8 cellular contexts compared by ENCODE assay signal in the genomic region with DNA sequence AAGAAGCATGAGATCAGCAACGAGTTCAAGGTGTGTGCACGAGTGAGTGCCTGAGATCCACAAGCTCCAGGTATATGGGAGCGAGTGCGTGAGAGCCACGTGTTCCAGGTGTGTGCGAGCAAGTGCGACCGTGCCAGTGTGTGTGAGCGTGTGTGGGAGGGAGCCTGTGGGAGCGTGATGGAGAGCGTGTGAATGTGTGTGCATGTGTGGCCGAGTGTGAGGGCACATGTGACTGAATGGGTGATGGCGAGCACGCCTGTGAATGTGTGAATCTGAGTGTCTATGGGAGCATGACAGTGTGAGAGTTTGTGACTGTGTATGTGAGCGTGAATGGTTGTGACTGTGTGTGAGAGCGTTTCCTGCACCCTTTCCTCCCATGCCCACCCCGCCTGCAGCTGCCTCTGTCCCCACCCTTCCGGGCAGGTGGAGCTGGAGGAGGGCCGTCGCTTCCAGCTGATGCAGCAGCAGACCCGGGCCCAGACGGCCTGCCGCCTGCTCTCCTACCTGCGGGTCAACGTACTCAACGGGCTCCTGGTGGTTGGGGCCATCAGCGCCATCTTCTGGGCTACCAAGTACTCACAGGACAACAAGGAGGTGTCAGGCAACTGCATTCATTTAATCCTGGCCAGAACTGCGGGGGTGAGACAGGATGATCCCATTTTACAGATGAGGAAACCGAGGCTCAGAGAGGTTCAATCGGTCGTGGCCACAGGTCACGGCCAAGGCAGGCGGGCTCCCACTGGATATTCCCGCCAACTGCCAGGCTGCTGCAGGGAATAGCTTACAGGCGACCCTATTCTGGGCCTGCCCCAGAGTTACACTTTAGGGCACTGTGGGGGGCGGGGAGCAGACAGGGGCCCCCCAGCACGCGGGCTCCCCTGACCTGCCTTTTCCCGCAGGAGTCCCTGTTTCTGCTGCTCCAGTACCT. TPM values are rescaled to one million over a fixed set of nuclear protein-coding genes. Genes with fewer than 3 reads are reported as not detected.
DNase-seq lines count a peak whose midpoint lies in the region; ATAC-seq, FAIRE-seq and TF ChIP-seq lines count a peak whose summit lies in the region.

No MANE protein-coding gene starts in this region.

- no peak overlapping the region for H3K4me3 Mint-ChIP-seq in dendritic cell treated with granulocyte-macrophage colony-stimulating factor and Interleukin-4, amounts not matched to agents 40 ng/mL and 50 ng/mL, for 4 days
- peak overlapping the region; percentile 86 for H3K4me3 Mint-ChIP-seq in natural killer cell treated with Interleukin-12 subunit alpha and Interleukin-12 subunit beta and Interleukin-15 and Interleukin-18, amount 100 ng/mL, for 72 hours

- peaks cover 3% of the 10 kb centered on the region for H3K27me3 Mint-ChIP-seq in dendritic cell treated with granulocyte-macrophage colony-stimulating factor and Interleukin-4, amounts not matched to agents 40 ng/mL and 50 ng/mL, for 4 days
- no peaks in the 10 kb centered on the region for H3K27me3 Mint-ChIP-seq in natural killer cell treated with Interleukin-12 subunit alpha and Interleukin-12 subunit beta and Interleukin-15 and Interleukin-18, amount 100 ng/mL, for 72 hours

- peak; percentile 81 for FAIRE-seq in GM12892 (lab: Jason Lieb, UNC)

- peak; percentile 25; the same call in 1 of the 2 replicates for TF ChIP-seq POLR2A in GM12892 (IDR thresholded peaks at IDR 0.05; ENCODE audit: low read depth, low read length)

- DNase-seq in GM12892 (ENCODE audit: insufficient read length) = no peak
- peak; percentile 25 for DNase-seq in NCI-H2196 treated with DMSO at 0.1 percent for 48 hours (lab: John Stamatoyannopoulos, UW; ENCODE audit: unreplicated experiment)
- DNase-seq in activated CD4-positive, alpha-beta T cell treated with anti-CD3 and anti-CD28 coated beads for 4 hours = peak; percentile 76
- peak; percentile 79 for DNase-seq in natural killer cell treated with Interleukin-12 subunit alpha and Interleukin-12 subunit beta and Interleukin-15 and Interleukin-18, amount 100 ng/mL, for 72 hours (ENCODE audit: low spot score)
- no peak for DNase-seq in GM19240 (ENCODE audit: insufficient read length, low spot score)

- intact Hi-C loops in dendritic cell treated with granulocyte-macrophage colony-stimulating factor and Interleukin-4, amounts not matched to agents 40 ng/mL and 50 ng/mL, for 4 days (cut with micrococcal nuclease) = loop anchor here (5.0 kb wide), 1 partner anchor 38 kb away; no protein-coding TSS in a partner anchor

- peak; percentile 26 to 31 for ATAC-seq in natural killer cell treated with Interleukin-12 subunit alpha and Interleukin-12 subunit beta and Interleukin-15 and Interleukin-18, amount 100 ng/mL, for 72 hours
- no peak for ATAC-seq in HG02623 (IDR thresholded peaks at IDR 0.05; ENCODE audit: unreplicated experiment)
- ATAC-seq in HG02759 (IDR thresholded peaks at IDR 0.05; ENCODE audit: unreplicated experiment) = no peak

- peaks cover 87% of the 10 kb centered on the region for H3K4me1 Mint-ChIP-seq in dendritic cell treated with granulocyte-macrophage colony-stimulating factor and Interleukin-4, amounts not matched to agents 40 ng/mL and 50 ng/mL, for 4 days (ENCODE audit: low read depth)
- peaks cover 47 to 62% of the 10 kb centered on the region in 2 donors for H3K4me1 Mint-ChIP-seq in natural killer cell treated with Interleukin-12 subunit alpha and Interleukin-12 subunit beta and Interleukin-15 and Interleukin-18, amount 100 ng/mL, for 72 hours (ENCODE audit: low read depth in 2 of 2)

- H3K27ac Mint-ChIP-seq in dendritic cell treated with granulocyte-macrophage colony-stimulating factor and Interleukin-4, amounts not matched to agents 40 ng/mL and 50 ng/mL, for 4 days = peak overlapping the region; percentile 80
- H3K27ac Mint-ChIP-seq in natural killer cell treated with Interleukin-12 subunit alpha and Interleukin-12 subunit beta and Interleukin-15 and Interleukin-18, amount 100 ng/mL, for 72 hours = peak overlapping the region; percentile 20 to 72

- H3K9me3 Mint-ChIP-seq in dendritic cell treated with granulocyte-macrophage colony-stimulating factor and Interleukin-4, amounts not matched to agents 40 ng/mL and 50 ng/mL, for 4 days = no peaks in the 10 kb centered on the region
- no peaks in the 10 kb centered on the region for H3K9me3 Mint-ChIP-seq in natural killer cell treated with Interleukin-12 subunit alpha and Interleukin-12 subunit beta and Interleukin-15 and Interleukin-18, amount 100 ng/mL, for 72 hours

- peaks cover 72% of the 10 kb centered on the region for H3K36me3 Mint-ChIP-seq in dendritic cell treated with granulocyte-macrophage colony-stimulating factor and Interleukin-4, amounts not matched to agents 40 ng/mL and 50 ng/mL, for 4 days (ENCODE audit: low read depth)
- peaks cover 18% of the 10 kb centered on the region for H3K36me3 Mint-ChIP-seq in natural killer cell treated with Interleukin-12 subunit alpha and Interleukin-12 subunit beta and Interleukin-15 and Interleukin-18, amount 100 ng/mL, for 72 hours

RNA-seq across cellular contexts. Expression of a gene that starts 3.7 kb away (rescaled TPM):
- polyA plus RNA-seq in GM12892 (2012; ENCODE audit: missing spikeins) = 53.3 TPM
- total RNA-seq in natural killer cell treated with Interleukin-12 subunit alpha and Interleukin-12 subunit beta and Interleukin-15 and Interleukin-18, amount 100 ng/mL, for 72 hours = 100 to 1,000 TPM in 1 of 2 donors, 10 to 100 TPM in 1; 87.1 to 209 TPM

RNA-seq across cellular contexts. Expression of a gene that starts 5.7 kb away (rescaled TPM):
- polyA plus RNA-seq in GM12892 (2012; ENCODE audit: missing spikeins) = 55.0 TPM
- 100 to 1,000 TPM; 282 to 351 TPM for total RNA-seq in natural killer cell treated with Interleukin-12 subunit alpha and Interleukin-12 subunit beta and Interleukin-15 and Interleukin-18, amount 100 ng/mL, for 72 hours

RNA-seq across cellular contexts. Expression of a gene that starts 11.9 kb away (rescaled TPM):
- 4.3 TPM for polyA plus RNA-seq in GM12892 (2012; ENCODE audit: missing spikeins)
- total RNA-seq in natural killer cell treated with Interleukin-12 subunit alpha and Interleukin-12 subunit beta and Interleukin-15 and Interleukin-18, amount 100 ng/mL, for 72 hours = not detected

RNA-seq across cellular contexts. Expression of a gene that starts 34.1 kb away (rescaled TPM):
- 166 TPM for polyA plus RNA-seq in GM12892 (2012; ENCODE audit: missing spikeins)
- total RNA-seq in natural killer cell treated with Interleukin-12 subunit alpha and Interleukin-12 subunit beta and Interleukin-15 and Interleukin-18, amount 100 ng/mL, for 72 hours = 100 to 1,000 TPM in 1 of 2 donors, 10 to 100 TPM in 1; 84.9 to 120 TPM

RNA-seq across cellular contexts. Expression of a gene that starts 52.6 kb away (rescaled TPM):
- polyA plus RNA-seq in GM12892 (2012; ENCODE audit: missing spikeins) = 49.8 TPM
- 100 to 1,000 TPM in 1 of 2 donors, 10 to 100 TPM in 1; 66.8 to 138 TPM for total RNA-seq in natural killer cell treated with Interleukin-12 subunit alpha and Interleukin-12 subunit beta and Interleukin-15 and Interleukin-18, amount 100 ng/mL, for 72 hours

Comparison
In these comparisons a context has a peak if more than half of its experiments do, and no peak if none do; other contexts are left out.
1. DNase-seq: peak in NCI-H2196 treated with DMSO at 0.1 percent for 48 hours (single experiment), activated CD4-positive, alpha-beta T cell treated with anti-CD3 and anti-CD28 coated beads for 4 hours (2 of 2) and natural killer cell treated with Interleukin-12 subunit alpha and Interleukin-12 subunit beta and Interleukin-15 and Interleukin-18, amount 100 ng/mL, for 72 hours (single experiment); none in GM12892 (single experiment) and GM19240 (single experiment).
2. ATAC-seq: peak in natural killer cell treated with Interleukin-12 subunit alpha and Interleukin-12 subunit beta and Interleukin-15 and Interleukin-18, amount 100 ng/mL, for 72 hours (2 of 2); none in HG02623 (single experiment) and HG02759 (single experiment).